In the genomic region with DNA sequence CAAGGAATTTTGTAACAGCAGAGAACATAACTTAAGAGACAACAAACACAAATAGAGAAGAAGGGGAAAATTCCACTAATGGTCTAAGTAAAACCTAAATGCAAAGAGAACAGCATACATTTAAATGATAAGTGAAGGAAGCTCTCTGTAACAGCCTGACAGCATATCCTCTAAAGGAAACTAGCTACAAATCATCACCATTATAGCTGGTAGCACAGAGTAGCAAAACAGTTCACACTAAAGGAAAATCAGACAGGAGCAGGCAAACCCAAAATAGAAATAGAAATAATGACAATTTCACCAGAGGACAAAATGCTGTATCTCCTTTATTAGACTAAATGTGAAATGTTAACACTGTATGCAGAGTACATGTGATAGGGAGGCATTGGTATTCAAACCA, we compare ENCODE assay signal across 25 cellular contexts.
"Had no signal": no experiment of that assay in that cellular context is flagged by ENCODE, and none has a peak within 500 bp of the region (broad histone marks: within the 10 kb centered on the region; RNA-seq: fewer than 3 reads in every experiment).

No MANE protein-coding gene starts in this region.

- H3K9me3 Mint-ChIP-seq: neural progenitor cell; stimulated activated naive B cell treated with anti-CD40 and anti-IgM and Interleukin-4, amounts not matched to agents 10 μg/mL and 1 μg/mL and 100 μg/mL, for 72 hours had no signal

- H3K27me3 Mint-ChIP-seq: naive thymus-derived CD4-positive, alpha-beta T cell; natural killer cell treated with Interleukin-12 subunit alpha and Interleukin-12 subunit beta and Interleukin-15 and Interleukin-18, amount 100 ng/mL, for 72 hours; progenitor cell of endocrine pancreas; stimulated activated naive B cell treated with anti-CD40 and anti-IgM and Interleukin-4, amounts not matched to agents 10 μg/mL and 1 μg/mL and 100 μg/mL, for 72 hours had no signal

- DNase-seq: hippocampal formation; left colon; left lung; lower lobe of right lung; mammary epithelial cell; mesenchymal stem cell; mucosa of descending colon; naive thymus-derived CD4-positive, alpha-beta T cell; ovary; retina; right cardiac atrium; stimulated activated CD4-positive, alpha-beta T cell treated with anti-CD3 and anti-CD28 coated beads, Interleukin-12 subunit alpha, Interleukin-12 subunit beta, amount 100 ng/mL, for 4 hours; stimulated activated CD4-positive, alpha-beta T cell treated with anti-CD3 and anti-CD28 coated beads, Interleukin-15, amount 100 ng/mL, for 24 hours; stimulated activated CD4-positive, alpha-beta T cell treated with anti-CD3 and anti-CD28 coated beads, Interleukin-2, amount 100 ng/mL, for 24 hours; stimulated activated CD4-positive, alpha-beta T cell treated with anti-CD3 and anti-CD28 coated beads, Interleukin-4, amount 100 ng/mL, for 1 hour; stimulated activated naive B cell treated with anti-CD40 and anti-IgM and Interleukin-4, amounts not matched to agents 10 μg/mL and 1 μg/mL and 100 μg/mL, for 72 hours; stimulated activated naive CD8-positive, alpha-beta T cell treated with anti-CD3 and anti-CD28 coated beads, Interleukin-15, Interleukin-2, amounts not matched to agents 100 U/mL and 50 U/mL, for 24 hours; stomach; tibial artery; trophoblast cell; upper lobe of right lung had no signal

- ATAC-seq: left colon; left lung; lower lobe of right lung; mucosa of descending colon; naive thymus-derived CD4-positive, alpha-beta T cell; natural killer cell treated with Interleukin-12 subunit alpha and Interleukin-12 subunit beta and Interleukin-15 and Interleukin-18, amount 100 ng/mL, for 72 hours; right cardiac atrium; sciatic nerve; stimulated activated naive B cell treated with anti-CD40 and anti-IgM and Interleukin-4, amounts not matched to agents 10 μg/mL and 1 μg/mL and 100 μg/mL, for 72 hours; stimulated activated naive CD8-positive, alpha-beta T cell treated with anti-CD3 and anti-CD28 coated beads, Interleukin-15, Interleukin-2, amounts not matched to agents 100 U/mL and 50 U/mL, for 24 hours; upper lobe of right lung had no signal

- H3K4me1 Mint-ChIP-seq: naive thymus-derived CD4-positive, alpha-beta T cell; neural progenitor cell; stimulated activated naive B cell treated with anti-CD40 and anti-IgM and Interleukin-4, amounts not matched to agents 10 μg/mL and 1 μg/mL and 100 μg/mL, for 72 hours had no signal

- H3K27ac Mint-ChIP-seq: naive thymus-derived CD4-positive, alpha-beta T cell; natural killer cell treated with Interleukin-12 subunit alpha and Interleukin-12 subunit beta and Interleukin-15 and Interleukin-18, amount 100 ng/mL, for 72 hours; neural progenitor cell; progenitor cell of endocrine pancreas; stimulated activated naive B cell treated with anti-CD40 and anti-IgM and Interleukin-4, amounts not matched to agents 10 μg/mL and 1 μg/mL and 100 μg/mL, for 72 hours had no signal

- H3K36me3 Mint-ChIP-seq: naive thymus-derived CD4-positive, alpha-beta T cell; neural progenitor cell; stimulated activated naive B cell treated with anti-CD40 and anti-IgM and Interleukin-4, amounts not matched to agents 10 μg/mL and 1 μg/mL and 100 μg/mL, for 72 hours had no signal

- H3K4me3 Mint-ChIP-seq: naive thymus-derived CD4-positive, alpha-beta T cell; natural killer cell treated with Interleukin-12 subunit alpha and Interleukin-12 subunit beta and Interleukin-15 and Interleukin-18, amount 100 ng/mL, for 72 hours; neural progenitor cell; stimulated activated naive B cell treated with anti-CD40 and anti-IgM and Interleukin-4, amounts not matched to agents 10 μg/mL and 1 μg/mL and 100 μg/mL, for 72 hours had no signal
